Comparison of ENCODE assay signal across 7 cellular contexts in genomic region chr11:133581091-133581490, GRCh38. TPM values are rescaled to one million over a fixed set of nuclear protein-coding genes. Genes with fewer than 3 reads are reported as not detected.
"Had no signal": no experiment of that assay in that cellular context is flagged by ENCODE, and none has a peak within 500 bp of the region (broad histone marks: within the 10 kb centered on the region; RNA-seq: fewer than 3 reads in every experiment).

No MANE protein-coding gene starts in this region.

- H3K4me2 ChIP-seq: GM23338 had no signal

- DNase-seq: H7, HFFc6 had no signal

- H3K27ac ChIP-seq: HL-60 had no signal

- H3K27ac Mint-ChIP-seq: GM23338, HFFc6, IgD-negative memory B cell had no signal

- H3K4me3 Mint-ChIP-seq: GM23338, HFFc6, IgD-negative memory B cell had no signal

- H3K27me3 Mint-ChIP-seq: IgD-negative memory B cell had no signal

- FAIRE-seq: HepG2 had no signal

- H3K4me3 ChIP-seq: GM23338, HAP-1 had no signal

- H3K9me3 Mint-ChIP-seq: GM23338 had no signal

- H3K36me3 ChIP-seq: HAP-1 had no signal

- H3K9me3 ChIP-seq: HAP-1 had no signal

- H3K4me1 ChIP-seq: HAP-1 had no signal

RNA-seq across cellular contexts. Expression of gene OPCML, which starts 48.8 kb away (rescaled TPM):
- total RNA-seq: HepG2 had no signal
- polyA plus RNA-seq: HepG2, IgD-negative memory B cell had no signal
